ENCODE assay signal across 22 cellular contexts in the genomic region with DNA sequence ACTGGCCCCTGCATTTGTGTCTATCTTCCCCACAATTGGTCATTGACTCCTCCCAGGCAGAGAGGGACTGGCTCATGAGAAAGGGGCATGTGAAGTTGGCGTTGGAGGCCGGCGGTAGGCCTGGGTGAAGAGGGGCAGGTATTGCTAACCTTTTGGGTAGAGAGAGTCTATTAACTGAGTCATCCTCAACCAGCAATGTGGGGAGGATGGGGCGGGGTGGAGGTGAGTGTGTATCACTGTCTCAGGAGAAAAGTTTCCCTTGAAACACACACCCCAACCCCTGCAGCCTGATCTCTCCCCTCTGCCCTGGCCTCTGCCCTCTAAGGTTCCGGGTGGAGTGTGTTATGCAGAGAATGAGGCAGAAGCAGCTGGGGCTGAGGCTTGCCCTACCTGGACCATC.
DNase-seq lines count a peak whose midpoint lies in the region; ATAC-seq and TF ChIP-seq lines count a peak whose summit lies in the region.
"Had no signal": no experiment of that assay in that cellular context is flagged by ENCODE, and none has a peak within 500 bp of the region (broad histone marks: within the 10 kb centered on the region; RNA-seq: fewer than 3 reads in every experiment).

No MANE protein-coding gene starts in this region.

- H3K36me3 Mint-ChIP-seq in MCF 10A (ENCODE audit: insufficient read depth, unreplicated experiment), result no peaks in the 10 kb centered on the region
- no peaks in the 10 kb centered on the region for H3K36me3 Mint-ChIP-seq in stimulated activated memory B cell treated with anti-CD40 and anti-IgM and Interleukin-4, amounts not matched to agents 10 μg/mL and 1 μg/mL and 100 μg/mL, for 72 hours

- ATAC-seq in esophagus mucosa (peak; percentile 43), GM19328 (IDR thresholded peaks at IDR 0.05; ENCODE audit: unreplicated experiment) (no peak)
- peak; percentile 13 for ATAC-seq in stimulated activated memory B cell treated with anti-CD40 and anti-IgM and Interleukin-4, amounts not matched to agents 10 μg/mL and 1 μg/mL and 100 μg/mL, for 72 hours
- ATAC-seq: left lung, psoas muscle had no signal

- TF ChIP-seq POLR2A in breast epithelium (IDR thresholded peaks at IDR 0.05), result no peak

- no peak overlapping the region for H3K27ac Mint-ChIP-seq in MCF 10A (ENCODE audit: low read depth, unreplicated experiment)
- no peak overlapping the region for H3K27ac Mint-ChIP-seq in stimulated activated memory B cell treated with anti-CD40 and anti-IgM and Interleukin-4, amounts not matched to agents 10 μg/mL and 1 μg/mL and 100 μg/mL, for 72 hours

- H3K27me3 Mint-ChIP-seq in MCF 10A (ENCODE audit: insufficient read depth, unreplicated experiment), result no peaks in the 10 kb centered on the region
- H3K27me3 Mint-ChIP-seq in stimulated activated memory B cell treated with anti-CD40 and anti-IgM and Interleukin-4, amounts not matched to agents 10 μg/mL and 1 μg/mL and 100 μg/mL, for 72 hours, result peaks cover 59% of the 10 kb centered on the region

- no peak overlapping the region for H3K27ac ChIP-seq in breast epithelium
- H3K27ac ChIP-seq: 22Rv1, left lung, psoas muscle, skin epidermis, upper lobe of left lung had no signal

- no peaks in the 10 kb centered on the region for H3K36me3 ChIP-seq in breast epithelium
- H3K36me3 ChIP-seq: left lung, upper lobe of left lung had no signal

- H3K9me3 Mint-ChIP-seq in MCF 10A (ENCODE audit: unreplicated experiment), result peaks cover 7% of the 10 kb centered on the region
- peaks cover 9% of the 10 kb centered on the region for H3K9me3 Mint-ChIP-seq in stimulated activated memory B cell treated with anti-CD40 and anti-IgM and Interleukin-4, amounts not matched to agents 10 μg/mL and 1 μg/mL and 100 μg/mL, for 72 hours

- POLR2A ChIA-PET in MCF 10A (lab: Yijun Ruan, JAX), result no interaction called here

- H3K4me1 Mint-ChIP-seq in MCF 10A (ENCODE audit: insufficient read depth, unreplicated experiment), result peaks cover 35% of the 10 kb centered on the region
- H3K4me1 Mint-ChIP-seq in stimulated activated memory B cell treated with anti-CD40 and anti-IgM and Interleukin-4, amounts not matched to agents 10 μg/mL and 1 μg/mL and 100 μg/mL, for 72 hours, result peaks cover 10% of the 10 kb centered on the region
- H3K4me1 Mint-ChIP-seq: neural crest cell had no signal

- peak; percentile 19 for DNase-seq in NK-92 treated with Interleukin-12 subunit alpha and Interleukin-12 subunit beta, amount 100 ng/mL, for 24 hours (lab: John Stamatoyannopoulos, UW)
- DNase-seq in NK-92 (lab: John Stamatoyannopoulos, UW; ENCODE audit: unreplicated experiment), result no peak
- peak; percentile 60 for DNase-seq in MCF 10A (ENCODE audit: unreplicated experiment)
- DNase-seq in breast epithelium (ENCODE audit: low spot score in 2 of 2), result no peak
- DNase-seq in NCI-H1436 treated with DMSO at 0.1 percent for 48 hours (lab: John Stamatoyannopoulos, UW), result no peak
- DNase-seq: activated CD4-positive, alpha-beta T cell treated with anti-CD3 and anti-CD28 coated beads for 1 hour; activated gamma-delta T cell treated with Interleukin-2 at 50 U/mL for 16 hours; DND-41; HCEC 1CT; left lung; NCI-H1417 treated with DMSO at 0.1 percent for 48 hours; NCI-H2171 treated with DMSO at 0.1 percent for 48 hours; NCI-H748 treated with DMSO at 0.1 percent for 48 hours; psoas muscle; SK-N-SH; upper lobe of left lung had no signal

- CTCF ChIA-PET in MCF 10A (lab: Yijun Ruan, JAX), result no interaction called here

- peaks cover 0 to 45% of the 10 kb centered on the region in 2 donors for H3K27me3 ChIP-seq in breast epithelium
- H3K27me3 ChIP-seq: upper lobe of left lung had no signal

- no peak for TF ChIP-seq CTCF in MCF 10A (IDR thresholded peaks at IDR 0.05; ENCODE audit: unreplicated experiment)
- TF ChIP-seq CTCF in breast epithelium (IDR thresholded peaks at IDR 0.05), result no peak

- H3K4me3 ChIP-seq in breast epithelium, result no peak overlapping the region
- H3K4me3 ChIP-seq: left lung, psoas muscle, skin epidermis, upper lobe of left lung had no signal

- intact Hi-C loops in MCF 10A (cut with micrococcal nuclease), result no loop called here
- intact Hi-C loops in breast epithelium (cut with DNase I; ENCODE audit: low total_unique reads), result no loop called here

- no peaks in the 10 kb centered on the region for H3K9me3 ChIP-seq in breast epithelium
- H3K9me3 ChIP-seq: left lung, psoas muscle, SK-N-SH, upper lobe of left lung had no signal

- no TSS peak for BruUV-seq in MCF 10A (replicated peaks; lab: Mats Ljungman, UMichigan)

- no peaks in the 10 kb centered on the region for H3K4me1 ChIP-seq in breast epithelium
- H3K4me1 ChIP-seq: left lung, psoas muscle, upper lobe of left lung had no signal

- no peak overlapping the region for H3K4me3 Mint-ChIP-seq in MCF 10A (ENCODE audit: unreplicated experiment)
- no peak overlapping the region for H3K4me3 Mint-ChIP-seq in stimulated activated memory B cell treated with anti-CD40 and anti-IgM and Interleukin-4, amounts not matched to agents 10 μg/mL and 1 μg/mL and 100 μg/mL, for 72 hours
- H3K4me3 Mint-ChIP-seq: neural crest cell had no signal

Comparison
In these comparisons a context has a peak if more than half of its experiments do, and no peak if none do; other contexts are left out.
1. DNase-seq: peak in NK-92 treated with Interleukin-12 subunit alpha and Interleukin-12 subunit beta, amount 100 ng/mL, for 24 hours (single experiment) and MCF 10A (single experiment); none in NK-92 (single experiment), breast epithelium (0 of 2) and NCI-H1436 treated with DMSO at 0.1 percent for 48 hours (single experiment).